Comparison of ENCODE assay signal across 7 cellular contexts in genomic region chr4:76377922-76378321, GRCh38. TPM values are rescaled to one million over a fixed set of nuclear protein-coding genes. Genes with fewer than 3 reads are reported as not detected.
DNase-seq lines count a peak whose midpoint lies in the region; ATAC-seq and FAIRE-seq lines count a peak whose summit lies in the region.

No MANE protein-coding gene starts in this region.

- H3K27me3 ChIP-seq in MG63: no peaks in the 10 kb centered on the region

- ATAC-seq in HG02870 (IDR thresholded peaks at IDR 0.05; ENCODE audit: unreplicated experiment): no peak

- H3K36me3 ChIP-seq in MG63: no peaks in the 10 kb centered on the region

- peak; percentile 49 for FAIRE-seq in G401.6 (lab: Jason Lieb, UNC)

- DNase-seq in Kasumi-1 (lab: John Stamatoyannopoulos, UW) (peak; percentile 53 to 67), activated T-cell treated with anti-CD3 and anti-CD28 coated beads for 24 hours (ENCODE audit: low read depth) (peak; percentile 10), iPS-NIHi11 (ENCODE audit: low spot score) (peak; percentile 56), MG63 (no peak)
- DNase-seq in stimulated activated CD8-positive, alpha-beta memory T cell treated with anti-CD3 and anti-CD28 coated beads, Interleukin-15, amount 100 ng/mL, for 1 hour (ENCODE audit: low read depth): peak; percentile 12

- H3K4me3 ChIP-seq in MG63: no peak overlapping the region

- no peaks in the 10 kb centered on the region for H3K9me3 ChIP-seq in MG63

RNA-seq across cellular contexts. Expression of gene CCDC158, which starts 43.0 kb away (rescaled TPM):
- total RNA-seq in MG63 (2014; rRNA removed; shearing (Covaris generic); ENCODE audit: low replicate concordance): not detected in 2 replicates

RNA-seq across cellular contexts. Expression of gene SHROOM3, which starts 57.1 kb away (rescaled TPM):
- 6.6 and 10.0 TPM in 2 replicates for total RNA-seq in MG63 (2014; rRNA removed; shearing (Covaris generic); ENCODE audit: low replicate concordance)
